Comparison of ENCODE assay signal across 8 cellular contexts in the genomic region with DNA sequence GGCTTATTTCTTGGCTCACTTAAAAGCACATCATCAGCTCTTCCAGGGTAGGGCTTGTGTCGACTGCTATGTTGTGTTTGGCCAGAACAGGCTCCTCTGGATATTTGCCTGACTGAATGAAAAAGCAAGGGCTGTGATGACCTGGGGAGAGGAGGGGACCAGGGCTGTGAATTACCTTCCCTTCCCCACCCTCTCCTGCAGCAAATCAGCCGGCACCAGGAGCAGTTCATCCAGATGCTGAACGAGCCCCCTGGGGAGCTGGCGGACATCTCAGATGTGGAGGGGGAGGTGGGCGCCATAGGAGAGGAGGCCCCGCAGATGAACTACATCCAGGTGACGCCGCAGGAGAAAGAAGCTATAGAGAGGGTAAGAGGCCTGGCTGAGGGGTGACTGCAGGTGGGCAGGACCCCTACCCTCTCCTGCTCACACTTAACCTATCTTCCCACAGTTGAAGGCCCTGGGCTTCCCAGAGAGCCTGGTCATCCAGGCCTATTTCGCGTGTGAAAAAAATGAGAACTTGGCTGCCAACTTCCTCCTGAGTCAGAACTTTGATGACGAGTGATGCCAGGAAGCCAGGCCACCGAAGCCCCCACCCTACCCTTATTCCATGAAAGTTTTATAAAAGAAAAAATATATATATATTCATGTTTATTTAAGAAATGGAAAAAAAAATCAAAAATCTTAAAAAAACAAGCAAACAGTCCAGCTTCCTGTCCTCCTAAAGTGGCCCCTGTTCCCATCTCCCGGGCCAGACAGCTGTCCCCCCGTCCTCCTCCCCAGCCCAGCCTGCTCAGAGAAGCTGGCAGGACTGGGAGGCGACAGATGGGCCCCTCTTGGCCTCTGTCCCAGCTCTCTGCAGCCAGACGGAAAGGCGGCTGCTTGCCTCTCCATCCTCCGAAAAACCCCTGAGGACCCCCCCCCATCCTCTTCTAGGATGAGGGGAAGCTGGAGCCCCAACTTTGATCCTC. TPM values are rescaled to one million over a fixed set of nuclear protein-coding genes. Genes with fewer than 3 reads are reported as not detected.
DNase-seq lines count a peak whose midpoint lies in the region; ATAC-seq, FAIRE-seq and TF ChIP-seq lines count a peak whose summit lies in the region.

No MANE protein-coding gene starts in this region.

- peak overlapping the region; percentile 53 to 97 (median 56) for H3K27ac Mint-ChIP-seq in IgD-negative memory B cell

- H3K27me3 Mint-ChIP-seq in IgD-negative memory B cell, result no peaks in the 10 kb centered on the region

- H3K4me3 ChIP-seq in AG10803 (ENCODE audit: low read length), result no peak overlapping the region
- H3K4me3 ChIP-seq in astrocyte of the spinal cord (ENCODE audit: low read depth, low read length), result no peak overlapping the region

- FAIRE-seq in HTR-8/SVneo (lab: Jason Lieb, UNC), result no peak

- H3K9me3 Mint-ChIP-seq in IgD-negative memory B cell, result no peaks in the 10 kb centered on the region

- ATAC-seq in GM21447 (IDR thresholded peaks at IDR 0.05; ENCODE audit: unreplicated experiment), result no peak

- in situ Hi-C loops in astrocyte of the spinal cord (cut with HindIII; ENCODE audit: low sequenced_read_pairs), result no loop called here

- DNase-seq in AG10803 (ENCODE audit: low read depth) (peak; percentile 86), astrocyte of the spinal cord (ENCODE audit: low read depth, low spot score) (peak; percentile 88), left kidney (ENCODE audit: low read depth, low spot score) (peak; percentile 54), HTR-8/SVneo (ENCODE audit: insufficient read length, low spot score) (no peak), SKM-1 treated with dmso at 0.1 percent for 144 hours (lab: John Stamatoyannopoulos, UW; ENCODE audit: unreplicated experiment) (no peak), NCI-H1436 (lab: John Stamatoyannopoulos, UW) (no peak)

- H3K4me1 Mint-ChIP-seq in IgD-negative memory B cell, result peaks cover 6 to 23% (median 15%) of the 10 kb centered on the region in 3 donors

- H3K4me3 Mint-ChIP-seq in IgD-negative memory B cell, result peak overlapping the region in 1 of 4 donors; percentile 67

- H3K36me3 Mint-ChIP-seq in IgD-negative memory B cell, result peaks cover 6% of the 10 kb centered on the region

- TF ChIP-seq CTCF in AG10803 (conservative IDR thresholded peaks at IDR 0.05; ENCODE audit: low read length), result no peak
- no peak for TF ChIP-seq CTCF in astrocyte of the spinal cord (IDR thresholded peaks at IDR 0.05; ENCODE audit: low read depth, low read length)

RNA-seq across cellular contexts. Expression of gene GADD45GIP1, which starts 4.3 kb away (rescaled TPM):
- polyA plus RNA-seq in IgD-negative memory B cell, result 84.1 TPM

RNA-seq across cellular contexts. Expression of gene RAD23A, which starts 7.1 kb away (rescaled TPM):
- 132 TPM for polyA plus RNA-seq in IgD-negative memory B cell

RNA-seq across cellular contexts. Expression of gene CALR, which starts 14.4 kb away (rescaled TPM):
- polyA plus RNA-seq in IgD-negative memory B cell, result 158 TPM

RNA-seq across cellular contexts. Expression of gene DAND5, which starts 16.6 kb away (rescaled TPM):
- polyA plus RNA-seq in IgD-negative memory B cell, result not detected

RNA-seq across cellular contexts. Expression of gene FARSA, which starts 19.3 kb away (rescaled TPM):
- 56.8 TPM for polyA plus RNA-seq in IgD-negative memory B cell

Comparison
In these comparisons a context has a peak if more than half of its experiments do, and no peak if none do; other contexts are left out.
1. DNase-seq: peak in AG10803 (single experiment), astrocyte of the spinal cord (single experiment) and left kidney (single experiment); none in HTR-8/SVneo (single experiment), SKM-1 treated with dmso at 0.1 percent for 144 hours (single experiment) and NCI-H1436 (single experiment).